15 cellular contexts compared by ENCODE assay signal in the genomic region with DNA sequence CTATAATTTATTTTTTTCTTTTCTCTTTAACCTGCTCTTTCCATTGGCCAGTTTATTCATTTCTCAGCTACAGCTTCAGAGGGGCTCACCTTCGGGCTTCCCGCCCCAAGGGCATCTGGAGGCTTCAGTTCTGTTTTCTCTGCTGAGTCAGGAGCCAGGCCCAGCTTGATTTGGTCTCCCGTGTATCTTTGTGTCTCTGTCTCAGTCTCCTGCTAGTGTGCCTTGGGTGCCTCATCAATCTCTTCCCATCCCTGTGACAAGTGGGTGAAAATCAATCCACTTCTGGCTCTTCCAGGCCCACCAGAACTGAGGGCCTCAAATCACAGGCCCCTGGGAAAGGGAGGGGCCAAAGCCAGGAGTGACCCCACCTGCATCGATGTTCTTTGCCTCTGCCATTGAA.
DNase-seq lines count a peak whose midpoint lies in the region; ATAC-seq and TF ChIP-seq lines count a peak whose summit lies in the region.
"Had no signal": no experiment of that assay in that cellular context is flagged by ENCODE, and none has a peak within 500 bp of the region (broad histone marks: within the 10 kb centered on the region; RNA-seq: fewer than 3 reads in every experiment).

No MANE protein-coding gene starts in this region.

- H3K4me3 Mint-ChIP-seq in T-helper 2 cell treated with Interferon-gamma antibody and Interleukin-4, amounts not matched to agents 5 μg/mL and 100 μg/mL, for 36 hours = no peak overlapping the region
- H3K4me3 Mint-ChIP-seq in T-cell (peak overlapping the region in 1 of 3 donors; percentile 39), nephron progenitor cell (no peak overlapping the region)
- H3K4me3 Mint-ChIP-seq: memory B cell had no signal

- no peaks in the 10 kb centered on the region for H3K27me3 Mint-ChIP-seq in T-helper 2 cell treated with Interferon-gamma antibody and Interleukin-4, amounts not matched to agents 5 μg/mL and 100 μg/mL, for 36 hours (ENCODE audit: low read depth)
- no peaks in the 10 kb centered on the region for H3K27me3 Mint-ChIP-seq in T-cell
- no peaks in the 10 kb centered on the region for H3K27me3 Mint-ChIP-seq in nephron progenitor cell (ENCODE audit: low read depth, poor library complexity)
- H3K27me3 Mint-ChIP-seq: memory B cell had no signal

- ATAC-seq in T-cell (replicated peaks in 1 of 4) (no peak), HG03378 (IDR thresholded peaks at IDR 0.05; ENCODE audit: unreplicated experiment) (no peak), GM21723 (IDR thresholded peaks at IDR 0.05; ENCODE audit: unreplicated experiment) (no peak)

- no peak for DNase-seq in T-helper 2 cell treated with Interferon-gamma antibody and Interleukin-4, amounts not matched to agents 5 μg/mL and 100 μg/mL, for 36 hours (ENCODE audit: low spot score)
- DNase-seq in T-helper 2 cell (no peak), T-cell (peak in 1 of 34 experiments; percentile 1), nephron progenitor cell (no peak), NCI-H2171 treated with DMSO at 0.1 percent for 48 hours (lab: John Stamatoyannopoulos, UW) (no peak)
- DNase-seq: amygdala, erythroblast, NCI-H1694 treated with DMSO at 0.1 percent for 48 hours, thyroid gland had no signal

- peaks cover 4% of the 10 kb centered on the region for H3K36me3 Mint-ChIP-seq in T-helper 2 cell treated with Interferon-gamma antibody and Interleukin-4, amounts not matched to agents 5 μg/mL and 100 μg/mL, for 36 hours (ENCODE audit: low read depth)
- H3K36me3 Mint-ChIP-seq in T-cell = peaks cover 44% of the 10 kb centered on the region
- H3K36me3 Mint-ChIP-seq in nephron progenitor cell (ENCODE audit: low read depth) = peaks cover 60% of the 10 kb centered on the region

- peak overlapping the region; percentile 15 for H3K27ac ChIP-seq in cingulate gyrus (ENCODE audit: low read depth, low read length)
- H3K27ac ChIP-seq: 22Rv1, C4-2B, thyroid gland had no signal

- peak overlapping the region; percentile 52 for H3K27ac Mint-ChIP-seq in T-helper 2 cell treated with Interferon-gamma antibody and Interleukin-4, amounts not matched to agents 5 μg/mL and 100 μg/mL, for 36 hours
- H3K27ac Mint-ChIP-seq in T-cell = peak overlapping the region; percentile 83 to 84
- H3K27ac Mint-ChIP-seq in nephron progenitor cell = peak overlapping the region; percentile 83
- H3K27ac Mint-ChIP-seq: memory B cell had no signal

- no peak for TF ChIP-seq CTCF in nephron progenitor cell (IDR thresholded peaks at IDR 0.05)

- peaks cover 11% of the 10 kb centered on the region for H3K4me1 Mint-ChIP-seq in T-helper 2 cell treated with Interferon-gamma antibody and Interleukin-4, amounts not matched to agents 5 μg/mL and 100 μg/mL, for 36 hours (ENCODE audit: low read depth)
- H3K4me1 Mint-ChIP-seq in T-cell = peaks cover 20 to 37% (median 36%) of the 10 kb centered on the region in 3 donors
- peaks cover 70% of the 10 kb centered on the region for H3K4me1 Mint-ChIP-seq in nephron progenitor cell

- POLR2A ChIA-PET in T-cell (lab: Charles Lee) = interaction anchor here in 1 of 2 donors (1.1 kb wide), 1 partner anchor 13 kb away, joined by 4 read pairs; no protein-coding TSS in a partner anchor

- CTCF ChIA-PET in T-cell (lab: Charles Lee) = interaction anchor here (1.7 to 2.9 kb wide), 5 partner anchors 70 to 430 kb away, joined by 8 to 30 read pairs (median 11); no protein-coding TSS in a partner anchor

- no peaks in the 10 kb centered on the region for H3K9me3 Mint-ChIP-seq in T-helper 2 cell treated with Interferon-gamma antibody and Interleukin-4, amounts not matched to agents 5 μg/mL and 100 μg/mL, for 36 hours
- H3K9me3 Mint-ChIP-seq in T-cell (no peaks in the 10 kb centered on the region), nephron progenitor cell (no peaks in the 10 kb centered on the region)
- H3K9me3 Mint-ChIP-seq: memory B cell had no signal
